14 cellular contexts compared by ENCODE assay signal in genomic region chr12:82852529-82852928, GRCh38.
"Had no signal": no experiment of that assay in that cellular context is flagged by ENCODE, and none has a peak within 500 bp of the region (broad histone marks: within the 10 kb centered on the region; RNA-seq: fewer than 3 reads in every experiment).

No MANE protein-coding gene starts in this region.

- H3K27ac Mint-ChIP-seq: activated naive CD4-positive, alpha-beta T cell treated with anti-CD3 and anti-CD28 coated beads, Interleukin-2, amount 50 U/mL, for 24 hours; dendritic cell treated with granulocyte-macrophage colony-stimulating factor and Interleukin-4, amounts not matched to agents 40 ng/mL and 50 ng/mL, for 4 days; nephron; stimulated activated memory B cell treated with anti-CD40 and anti-IgM and Interleukin-4, amounts not matched to agents 10 μg/mL and 1 μg/mL and 100 μg/mL, for 72 hours had no signal

- H3K4me3 Mint-ChIP-seq: activated naive CD4-positive, alpha-beta T cell treated with anti-CD3 and anti-CD28 coated beads, Interleukin-2, amount 50 U/mL, for 24 hours; brain; dendritic cell treated with granulocyte-macrophage colony-stimulating factor and Interleukin-4, amounts not matched to agents 40 ng/mL and 50 ng/mL, for 4 days; nephron; stimulated activated memory B cell treated with anti-CD40 and anti-IgM and Interleukin-4, amounts not matched to agents 10 μg/mL and 1 μg/mL and 100 μg/mL, for 72 hours had no signal

- DNase-seq: activated effector memory CD4-positive, alpha-beta T cell treated with Interleukin-2 at 50 U/mL for 16 hours; activated T-cell treated with anti-CD3 and anti-CD28 coated beads, Interleukin-2, amount 50 U/mL, for 1 hour; cerebellar nuclear complex; hippocampal formation; left ventricle myocardium superior; mesenchymal stem cell; occipital lobe; psoas muscle; right lobe of liver had no signal

- H3K27me3 Mint-ChIP-seq: activated naive CD4-positive, alpha-beta T cell treated with anti-CD3 and anti-CD28 coated beads, Interleukin-2, amount 50 U/mL, for 24 hours; dendritic cell treated with granulocyte-macrophage colony-stimulating factor and Interleukin-4, amounts not matched to agents 40 ng/mL and 50 ng/mL, for 4 days; stimulated activated memory B cell treated with anti-CD40 and anti-IgM and Interleukin-4, amounts not matched to agents 10 μg/mL and 1 μg/mL and 100 μg/mL, for 72 hours had no signal

- ATAC-seq: left ventricle myocardium superior; psoas muscle; right lobe of liver; stimulated activated memory B cell treated with anti-CD40 and anti-IgM and Interleukin-4, amounts not matched to agents 10 μg/mL and 1 μg/mL and 100 μg/mL, for 72 hours had no signal

- H3K4me1 Mint-ChIP-seq: activated naive CD4-positive, alpha-beta T cell treated with anti-CD3 and anti-CD28 coated beads, Interleukin-2, amount 50 U/mL, for 24 hours; stimulated activated memory B cell treated with anti-CD40 and anti-IgM and Interleukin-4, amounts not matched to agents 10 μg/mL and 1 μg/mL and 100 μg/mL, for 72 hours had no signal

- H3K36me3 Mint-ChIP-seq: activated naive CD4-positive, alpha-beta T cell treated with anti-CD3 and anti-CD28 coated beads, Interleukin-2, amount 50 U/mL, for 24 hours had no signal

- H3K9me3 Mint-ChIP-seq: activated naive CD4-positive, alpha-beta T cell treated with anti-CD3 and anti-CD28 coated beads, Interleukin-2, amount 50 U/mL, for 24 hours; brain; nephron; stimulated activated memory B cell treated with anti-CD40 and anti-IgM and Interleukin-4, amounts not matched to agents 10 μg/mL and 1 μg/mL and 100 μg/mL, for 72 hours had no signal
